Comparison of ENCODE assay signal across 11 cellular contexts in genomic region chr9:36263662-36264061, GRCh38.
"Had no signal": no experiment of that assay in that cellular context is flagged by ENCODE, and none has a peak within 500 bp of the region (broad histone marks: within the 10 kb centered on the region; RNA-seq: fewer than 3 reads in every experiment).

No MANE protein-coding gene starts in this region.

- ATAC-seq: foreskin keratinocyte; right lobe of liver; stimulated activated memory B cell treated with anti-CD40 and anti-IgM and Interleukin-4, amounts not matched to agents 10 μg/mL and 1 μg/mL and 100 μg/mL, for 72 hours; WTC11 had no signal

- DNase-seq: activated CD4-positive, alpha-beta T cell treated with anti-CD3 and anti-CD28 coated beads, Interleukin-2, amount 10 ng/mL, durations not matched to agents 24 days and 14 days; activated naive CD4-positive, alpha-beta T cell; aorta; esophagus squamous epithelium; foreskin keratinocyte; naive B cell; right lobe of liver; spleen; stimulated activated CD4-positive, alpha-beta T cell treated with anti-CD3 and anti-CD28 coated beads, Interleukin-1b, Interleukin-23, amount 100 ng/mL, for 48 hours had no signal
